8 cellular contexts compared by ENCODE assay signal in the genomic region with DNA sequence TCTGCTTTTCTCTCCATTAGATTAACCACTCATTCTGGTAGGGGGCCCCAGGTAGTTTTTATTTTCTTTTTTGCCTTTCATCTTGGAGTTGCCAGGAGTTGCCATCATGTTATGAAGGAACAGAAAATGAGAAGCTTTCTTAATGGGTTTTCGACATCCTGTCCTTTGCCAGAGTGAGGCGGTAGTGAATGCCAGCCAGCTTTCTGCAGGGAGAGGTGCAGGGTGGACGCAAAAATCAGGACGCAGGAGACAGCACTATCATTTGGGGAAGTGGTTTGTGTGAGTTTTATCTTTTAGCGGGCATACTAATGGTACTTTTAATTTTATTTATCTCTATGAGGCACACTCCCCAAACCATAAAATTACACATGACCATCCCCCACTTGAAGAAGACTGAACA. TPM values are rescaled to one million over a fixed set of nuclear protein-coding genes. Genes with fewer than 3 reads are reported as not detected.
DNase-seq lines count a peak whose midpoint lies in the region; ATAC-seq and TF ChIP-seq lines count a peak whose summit lies in the region.

No MANE protein-coding gene starts in this region.

- peak; percentile 38 for TF ChIP-seq CTCF in AG04450 (IDR thresholded peaks at IDR 0.05; ENCODE audit: low read depth, low read length)
- TF ChIP-seq CTCF in HFFc6 (IDR thresholded peaks at IDR 0.05), result peak; percentile 23; the same call in 1 of the 2 replicates
- no peak for TF ChIP-seq CTCF in activated B cell treated with CpG ODN at 0.5 μM for 24 hours (IDR thresholded peaks at IDR 0.05)
- peak; percentile 38 for TF ChIP-seq CTCF in hepatocyte (IDR thresholded peaks at IDR 0.05; ENCODE audit: poor library complexity)

- intact Hi-C loops in activated B cell treated with CpG ODN at 0.5 μM for 24 hours (cut with micrococcal nuclease), result no loop called here

- peaks cover 46% of the 10 kb centered on the region for H4K20me1 ChIP-seq in hepatocyte (ENCODE audit: insufficient read depth, poor library complexity, severe bottlenecking)

- H3K36me3 ChIP-seq in hepatocyte (replicated peaks; ENCODE audit: insufficient read depth, low read depth), result no peaks in the 10 kb centered on the region

- 14% methylated on average over 5 of the region's 5 CpGs for WGBS in hepatocyte (ENCODE audit: low lambda C conversion rate, missing lambda C conversion rate)

- H3K4me3 Mint-ChIP-seq in HFFc6 (peak overlapping the region; percentile 89), activated B cell treated with CpG ODN at 0.5 μM for 24 hours (peak overlapping the region; percentile 84)
- peak overlapping the region; percentile 88 for H3K4me3 Mint-ChIP-seq in stimulated activated memory B cell treated with anti-CD40 and anti-IgM and Interleukin-4, amounts not matched to agents 10 μg/mL and 1 μg/mL and 100 μg/mL, for 72 hours

- peak overlapping the region; percentile 87 for H3K27ac Mint-ChIP-seq in HFFc6
- no peak overlapping the region for H3K27ac Mint-ChIP-seq in activated B cell treated with CpG ODN at 0.5 μM for 24 hours
- H3K27ac Mint-ChIP-seq in stimulated activated memory B cell treated with anti-CD40 and anti-IgM and Interleukin-4, amounts not matched to agents 10 μg/mL and 1 μg/mL and 100 μg/mL, for 72 hours, result no peak overlapping the region

- H3K9me3 Mint-ChIP-seq in HFFc6 (no peaks in the 10 kb centered on the region), activated B cell treated with CpG ODN at 0.5 μM for 24 hours (no peaks in the 10 kb centered on the region)
- no peaks in the 10 kb centered on the region for H3K9me3 Mint-ChIP-seq in stimulated activated memory B cell treated with anti-CD40 and anti-IgM and Interleukin-4, amounts not matched to agents 10 μg/mL and 1 μg/mL and 100 μg/mL, for 72 hours

- H3K4me1 Mint-ChIP-seq in HFFc6 (ENCODE audit: low read depth) (peaks cover 62% of the 10 kb centered on the region), activated B cell treated with CpG ODN at 0.5 μM for 24 hours (peaks cover 15% of the 10 kb centered on the region)
- peaks cover 16% of the 10 kb centered on the region for H3K4me1 Mint-ChIP-seq in stimulated activated memory B cell treated with anti-CD40 and anti-IgM and Interleukin-4, amounts not matched to agents 10 μg/mL and 1 μg/mL and 100 μg/mL, for 72 hours

- H3K27me3 Mint-ChIP-seq in HFFc6 (ENCODE audit: insufficient read depth), result no peaks in the 10 kb centered on the region; the same call in none of the 2 replicates
- peaks cover 43% of the 10 kb centered on the region for H3K27me3 Mint-ChIP-seq in activated B cell treated with CpG ODN at 0.5 μM for 24 hours
- H3K27me3 Mint-ChIP-seq in stimulated activated memory B cell treated with anti-CD40 and anti-IgM and Interleukin-4, amounts not matched to agents 10 μg/mL and 1 μg/mL and 100 μg/mL, for 72 hours, result peaks cover 47% of the 10 kb centered on the region

- H3K9me3 ChIP-seq in AG04450 (ENCODE audit: control insufficient read depth, insufficient read depth, low read length), result no peaks in the 10 kb centered on the region
- H3K9me3 ChIP-seq in hepatocyte (ENCODE audit: low read depth), result no peaks in the 10 kb centered on the region

- H3K4me2 ChIP-seq in hepatocyte, result peak overlapping the region; percentile 88

- peak overlapping the region; percentile 55 for H2AFZ ChIP-seq in hepatocyte

- peaks cover 16% of the 10 kb centered on the region for H3K4me1 ChIP-seq in hepatocyte (ENCODE audit: insufficient read depth)

- ATAC-seq in activated B cell treated with CpG ODN at 0.5 μM for 24 hours (ENCODE audit: low read depth), result no peak
- ATAC-seq in stimulated activated memory B cell treated with anti-CD40 and anti-IgM and Interleukin-4, amounts not matched to agents 10 μg/mL and 1 μg/mL and 100 μg/mL, for 72 hours, result no peak
- no peak for ATAC-seq in HG02973 (IDR thresholded peaks at IDR 0.05; ENCODE audit: unreplicated experiment)
- ATAC-seq in GM21447 (IDR thresholded peaks at IDR 0.05; ENCODE audit: unreplicated experiment), result no peak

- H3K4me3 ChIP-seq in AG04450 (ENCODE audit: low read depth, low read length) (peak overlapping the region; percentile 84), hepatocyte (peak overlapping the region; percentile 93)

- H3K27me3 ChIP-seq in AG04450 (ENCODE audit: control insufficient read depth, insufficient read depth, low read length) (no peaks in the 10 kb centered on the region), hepatocyte (no peaks in the 10 kb centered on the region)

- no peaks in the 10 kb centered on the region for H3K9me2 ChIP-seq in hepatocyte (replicated peaks; ENCODE audit: insufficient read depth)

- POLR2A ChIA-PET in AG04450 (lab: Yijun Ruan, JAX), result interaction anchor here (0.8 kb wide), 1 partner anchor 61 kb away, joined by 6 read pairs; no protein-coding TSS in a partner anchor
- POLR2A ChIA-PET in activated B cell treated with CpG ODN at 0.5 μM for 24 hours (lab: Charles Lee), result no interaction called here

- CTCF ChIA-PET in AG04450 (lab: Charles Lee), result interaction anchor here (0.5 to 1.6 kb wide), 4 partner anchors 33 to 741 kb away, joined by 3 to 5 read pairs (median 4); no protein-coding TSS in a partner anchor
- CTCF ChIA-PET in activated B cell treated with CpG ODN at 0.5 μM for 24 hours (lab: Charles Lee), result no interaction called here

- peaks cover 56% of the 10 kb centered on the region for H3K79me2 ChIP-seq in hepatocyte

- peaks cover 21% of the 10 kb centered on the region for H3K36me3 Mint-ChIP-seq in HFFc6 (ENCODE audit: low read depth)
- no peaks in the 10 kb centered on the region for H3K36me3 Mint-ChIP-seq in activated B cell treated with CpG ODN at 0.5 μM for 24 hours (ENCODE audit: low read depth)
- no peaks in the 10 kb centered on the region for H3K36me3 Mint-ChIP-seq in stimulated activated memory B cell treated with anti-CD40 and anti-IgM and Interleukin-4, amounts not matched to agents 10 μg/mL and 1 μg/mL and 100 μg/mL, for 72 hours

- H3K27ac ChIP-seq in AG04450 (ENCODE audit: low read depth, low read length) (peak overlapping the region; percentile 90), hepatocyte (peak overlapping the region; percentile 87)

- no peak for DNase-seq in AG04450 (ENCODE audit: low read depth, low spot score)
- DNase-seq in HFFc6, result peak; percentile 33
- DNase-seq in activated B cell treated with CpG ODN at 0.5 μM for 24 hours, result no peak
- peak; percentile 48 for DNase-seq in hepatocyte (ENCODE audit: low spot score)
- no peak for DNase-seq in stimulated activated CD4-positive, alpha-beta T cell treated with anti-CD3 and anti-CD28 coated beads, Interleukin-2, amount 100 ng/mL, for 24 hours

RNA-seq across cellular contexts. Expression of gene RASSF8, which starts 1.7 kb away (rescaled TPM):
- 22.0 and 25.5 TPM in 2 replicates for polyA plus RNA-seq in AG04450 (2011; rRNA removed)
- 62.9 and 78.3 TPM in 2 replicates for polyA minus RNA-seq in AG04450 (2011; rRNA and poly(A)+ RNA removed)
- 10 to 100 TPM; 61.7 to 84.5 (median 77.0) TPM for total RNA-seq in HFFc6 (2021; fragmentation: NEBNext Ultra II Directional; extraction: Animal tissue kit (Norgen Biotek cat#: 25700))
- 0.58 and 0.59 TPM in 2 replicates for total RNA-seq in activated B cell treated with CpG ODN at 0.5 μM for 24 hours
- 46.2 and 46.9 TPM in 2 replicates for total RNA-seq in hepatocyte
- 20.3 and 24.6 TPM in 2 replicates for polyA plus RNA-seq in hepatocyte

Comparison
In these comparisons a context has a peak if more than half of its experiments do, and no peak if none do; other contexts are left out.
1. DNase-seq: peak in HFFc6 (single experiment) and hepatocyte (single experiment); none in AG04450 (single experiment), activated B cell treated with CpG ODN at 0.5 μM for 24 hours (single experiment) and stimulated activated CD4-positive, alpha-beta T cell treated with anti-CD3 and anti-CD28 coated beads, Interleukin-2, amount 100 ng/mL, for 24 hours (0 of 2).
2. RNA of gene RASSF8, which starts 1.7 kb away (total RNA-seq): 61.7 to 84.5 TPM in HFFc6 and 46.2 to 46.9 TPM in hepatocyte; 0.58 to 0.59 TPM in activated B cell treated with CpG ODN at 0.5 μM for 24 hours; every median in the first group is over 10 times any median in the second.
3. Peak in every context shown above with its lines, with median percentiles within 50 percentile points of each other: H3K4me3 Mint-ChIP-seq.